17 cellular contexts compared by ENCODE assay signal in genomic region chr5:139925650-139926640, GRCh38.
DNase-seq lines count a peak whose midpoint lies in the region; ATAC-seq and TF ChIP-seq lines count a peak whose summit lies in the region.
"Had no signal": no experiment of that assay in that cellular context is flagged by ENCODE, and none has a peak within 500 bp of the region (broad histone marks: within the 10 kb centered on the region; RNA-seq: fewer than 3 reads in every experiment).

No MANE protein-coding gene starts in this region.

- intact Hi-C loops in mucosa of descending colon (cut with DNase I, micrococcal nuclease), result no loop called here
- intact Hi-C loops in colonic mucosa (cut with DNase I), result no loop called here

- DNase-seq in BE2C, result peak; percentile 42
- DNase-seq in GM03348 (ENCODE audit: low spot score), result peak; percentile 3
- DNase-seq in activated naive CD8-positive, alpha-beta T cell treated with anti-CD3 and anti-CD28 coated beads, Interleukin-2, amount 50 U/mL, for 24 hours, result no peak
- no peak for DNase-seq in mucosa of descending colon
- DNase-seq in stimulated activated CD4-positive, alpha-beta T cell treated with anti-CD3 and anti-CD28 coated beads, Interleukin-15, amount 100 ng/mL, for 24 hours, result no peak
- DNase-seq in colonic mucosa, result no peak
- DNase-seq: activated CD4-positive, alpha-beta memory T cell treated with anti-CD3 and anti-CD28 coated beads for 36 hours; activated effector memory CD4-positive, alpha-beta T cell treated with Interleukin-2 at 50 U/mL for 16 hours; esophagus squamous epithelium; heart left ventricle; islet precursor cell; NCI-H187; NCI-H510A; stimulated activated CD4-positive, alpha-beta T cell treated with anti-CD3 and anti-CD28 coated beads, Interleukin-1b, Interleukin-23, amount 100 ng/mL, for 48 hours; thyroid gland had no signal

- H3K36me3 Mint-ChIP-seq in activated naive CD8-positive, alpha-beta T cell treated with anti-CD3 and anti-CD28 coated beads, Interleukin-2, amount 50 U/mL, for 24 hours (ENCODE audit: low read depth), result no peaks in the 10 kb centered on the region
- H3K36me3 Mint-ChIP-seq: activated CD4-positive, alpha-beta memory T cell treated with anti-CD3 and anti-CD28 coated beads for 36 hours had no signal

- H3K4me3 ChIP-seq in BE2C (ENCODE audit: low read depth, low read length) (no peak overlapping the region), mucosa of descending colon (no peak overlapping the region), colonic mucosa (no peak overlapping the region)
- H3K4me3 ChIP-seq: esophagus squamous epithelium, heart left ventricle, thyroid gland had no signal

- H3K9me3 ChIP-seq in BE2C, result no peaks in the 10 kb centered on the region
- no peaks in the 10 kb centered on the region for H3K9me3 ChIP-seq in mucosa of descending colon
- H3K9me3 ChIP-seq in colonic mucosa, result no peaks in the 10 kb centered on the region
- H3K9me3 ChIP-seq: esophagus squamous epithelium, heart left ventricle, thyroid gland had no signal

- H3K27me3 ChIP-seq in BE2C (no peaks in the 10 kb centered on the region), colonic mucosa (no peaks in the 10 kb centered on the region)
- H3K27me3 ChIP-seq: esophagus squamous epithelium, heart left ventricle, thyroid gland had no signal

- peaks cover 12% of the 10 kb centered on the region for H3K27me3 Mint-ChIP-seq in activated naive CD8-positive, alpha-beta T cell treated with anti-CD3 and anti-CD28 coated beads, Interleukin-2, amount 50 U/mL, for 24 hours

- no peak overlapping the region for H3K27ac ChIP-seq in colonic mucosa
- H3K27ac ChIP-seq: esophagus squamous epithelium, heart left ventricle, thyroid gland had no signal

- H3K4me1 ChIP-seq in BE2C, result peaks cover 9% of the 10 kb centered on the region
- no peaks in the 10 kb centered on the region for H3K4me1 ChIP-seq in mucosa of descending colon (ENCODE audit: low read depth)
- no peaks in the 10 kb centered on the region for H3K4me1 ChIP-seq in colonic mucosa
- H3K4me1 ChIP-seq: esophagus squamous epithelium, thyroid gland had no signal

- no peaks in the 10 kb centered on the region for H3K4me1 Mint-ChIP-seq in activated naive CD8-positive, alpha-beta T cell treated with anti-CD3 and anti-CD28 coated beads, Interleukin-2, amount 50 U/mL, for 24 hours

- H3K4me3 Mint-ChIP-seq in activated naive CD8-positive, alpha-beta T cell treated with anti-CD3 and anti-CD28 coated beads, Interleukin-2, amount 50 U/mL, for 24 hours, result no peak overlapping the region
- H3K4me3 Mint-ChIP-seq: activated CD4-positive, alpha-beta memory T cell treated with anti-CD3 and anti-CD28 coated beads for 36 hours had no signal

- no peak overlapping the region for H3K27ac Mint-ChIP-seq in activated naive CD8-positive, alpha-beta T cell treated with anti-CD3 and anti-CD28 coated beads, Interleukin-2, amount 50 U/mL, for 24 hours
- H3K27ac Mint-ChIP-seq: activated CD4-positive, alpha-beta memory T cell treated with anti-CD3 and anti-CD28 coated beads for 36 hours had no signal

- no peak overlapping the region for H3K9ac ChIP-seq in colonic mucosa (ENCODE audit: low read depth in 2 of 2, low read length in 2 of 2)

- peak; percentile 57 for ATAC-seq in activated naive CD8-positive, alpha-beta T cell treated with anti-CD3 and anti-CD28 coated beads, Interleukin-2, amount 50 U/mL, for 24 hours
- ATAC-seq in mucosa of descending colon (peak; percentile 19), GM19351 (IDR thresholded peaks at IDR 0.05; ENCODE audit: unreplicated experiment) (no peak), GM19328 (IDR thresholded peaks at IDR 0.05; ENCODE audit: unreplicated experiment) (no peak)

- H3K9me3 Mint-ChIP-seq in activated naive CD8-positive, alpha-beta T cell treated with anti-CD3 and anti-CD28 coated beads, Interleukin-2, amount 50 U/mL, for 24 hours, result no peaks in the 10 kb centered on the region
- H3K9me3 Mint-ChIP-seq: activated CD4-positive, alpha-beta memory T cell treated with anti-CD3 and anti-CD28 coated beads for 36 hours had no signal

- H3K36me3 ChIP-seq in BE2C (no peaks in the 10 kb centered on the region), mucosa of descending colon (ENCODE audit: low read depth) (no peaks in the 10 kb centered on the region), colonic mucosa (no peaks in the 10 kb centered on the region)
- H3K36me3 ChIP-seq: esophagus squamous epithelium, heart left ventricle, thyroid gland had no signal

- TF ChIP-seq CTCF in BE2C (IDR thresholded peaks at IDR 0.05; ENCODE audit: low read depth, low read length), result no peak
- no peak for TF ChIP-seq CTCF in mucosa of descending colon (IDR thresholded peaks at IDR 0.05)
- no peak for TF ChIP-seq CTCF in colonic mucosa (IDR thresholded peaks at IDR 0.05)

Comparison
In these comparisons a context has a peak if more than half of its experiments do, and no peak if none do; other contexts are left out.
1. DNase-seq: peak in BE2C (single experiment) and GM03348 (single experiment); none in activated naive CD8-positive, alpha-beta T cell treated with anti-CD3 and anti-CD28 coated beads, Interleukin-2, amount 50 U/mL, for 24 hours (single experiment), mucosa of descending colon (0 of 3), stimulated activated CD4-positive, alpha-beta T cell treated with anti-CD3 and anti-CD28 coated beads, Interleukin-15, amount 100 ng/mL, for 24 hours (single experiment) and colonic mucosa (single experiment).
2. ATAC-seq: peak in activated naive CD8-positive, alpha-beta T cell treated with anti-CD3 and anti-CD28 coated beads, Interleukin-2, amount 50 U/mL, for 24 hours (single experiment) and mucosa of descending colon (single experiment); none in GM19351 (single experiment) and GM19328 (single experiment).